Comparison of ENCODE assay signal across 22 cellular contexts in the genomic region with DNA sequence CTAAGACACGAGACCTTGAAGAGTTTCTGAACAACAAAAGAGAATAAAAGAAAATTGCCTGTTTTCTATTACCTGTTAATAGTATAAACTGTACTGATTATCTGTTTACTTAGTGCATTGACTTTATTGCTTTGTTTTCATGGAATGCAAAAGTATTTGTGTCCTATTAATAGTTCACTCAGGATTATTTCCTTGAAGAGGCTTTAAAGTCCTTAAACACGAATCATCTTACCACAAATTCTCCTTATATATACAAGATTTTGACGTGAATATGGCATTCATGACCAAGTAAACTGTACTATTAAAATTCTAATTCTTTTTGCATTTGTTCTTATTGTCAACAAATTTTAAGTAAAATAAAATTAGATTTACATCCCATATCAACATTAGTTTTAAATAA.
A peak's percentile ranks its signal among the peaks of the same experiment; 100 is the strongest.
DNase-seq lines count a peak whose midpoint lies in the region; ATAC-seq, FAIRE-seq and TF ChIP-seq lines count a peak whose summit lies in the region.
"Had no signal": no experiment of that assay in that cellular context is flagged by ENCODE, and none has a peak within 500 bp of the region (broad histone marks: within the 10 kb centered on the region; RNA-seq: fewer than 3 reads in every experiment).

No MANE protein-coding gene starts in this region.

- no peak for TF ChIP-seq CTCF in A549 (IDR thresholded peaks at IDR 0.05)

- POLR2A ChIA-PET in A549 (lab: Yijun Ruan, JAX), result no interaction called here

- TF ChIP-seq EP300 in A549 (IDR thresholded peaks at IDR 0.05), result no peak

- no peak overlapping the region for H3K4me3 ChIP-seq in A549
- H3K4me3 ChIP-seq: GM12878 had no signal

- ATAC-seq in A549 (no peak), HG03280 (IDR thresholded peaks at IDR 0.05; ENCODE audit: unreplicated experiment) (no peak)
- ATAC-seq: GM12878, PC-3 had no signal

- DNase-seq in A549 (ENCODE audit: low read depth in 1 of 2, low spot score in 1 of 2) (no peak), EH (ENCODE audit: low read depth) (peak; percentile 56), kidney tubule cell (ENCODE audit: low spot score) (peak; percentile 68), OCI-M1 (lab: John Stamatoyannopoulos, UW) (no peak), T-helper 1 cell (no peak), GF-D8 (lab: John Stamatoyannopoulos, UW) (no peak)
- DNase-seq: COR-L47, DMS 273 treated with DMSO at 0.1 percent for 48 hours, GDM1, MV-4-11, NCI-H187, NCI-H2107, NCI-H2227 treated with DMSO at 0.1 percent for 48 hours, NCI-H524, NCI-H82, PC-3, SIG-M5 had no signal

- no peak overlapping the region for H3K4me2 ChIP-seq in A549
- H3K4me2 ChIP-seq: KMS-11 had no signal

- TF ChIP-seq POLR2A in A549 (IDR thresholded peaks at IDR 0.05; ENCODE audit: low read length), result no peak

- TF ChIP-seq RAD21 in A549 (conservative IDR thresholded peaks at IDR 0.05 in 1 of 2, IDR thresholded peaks at IDR 0.05 in 1 of 2), result no peak

- WGBS in A549 (ENCODE audit: missing lambda C conversion rate), result 13% methylated on average over 3 of the region's 3 CpGs

- no peak overlapping the region for H3K27ac ChIP-seq in A549
- H3K27ac ChIP-seq: KMS-11, RWPE1 had no signal

- CTCF ChIA-PET in A549 (lab: Yijun Ruan, JAX), result no interaction called here

- H3K4me1 ChIP-seq in A549, result peaks cover 5% of the 10 kb centered on the region; the same call in 1 of the 3 replicates

- FAIRE-seq in A549 (lab: Jason Lieb, UNC), result no peak
- peak; percentile 31 for FAIRE-seq in endometrium (lab: Jason Lieb, UNC)
- FAIRE-seq: GM12878 had no signal

- H3K9me3 ChIP-seq in A549, result no peaks in the 10 kb centered on the region

TF ChIP-seq in A549, 52 proteins besides CTCF, POLR2A, EP300 and RAD21:
- 0 out of 2 replicates have a peak, but pooled peaks have one; percentile 12 for TF ChIP-seq JUNB (IDR thresholded peaks at IDR 0.05)
- no peak for TF ChIP-seq HES2 (IDR thresholded peaks at IDR 0.05)
TF ChIP-seq in A549: peak in this region for 1.

Comparison
In these comparisons a context has a peak if more than half of its experiments do, and no peak if none do; other contexts are left out.
1. DNase-seq: peak in EH (single experiment) and kidney tubule cell (single experiment); none in A549 (0 of 2), OCI-M1 (single experiment), T-helper 1 cell (0 of 5) and GF-D8 (single experiment).